In genomic region chr1:59445040-59445439, GRCh38 we compare ENCODE assay signal across 10 cellular contexts.
A peak's percentile ranks its signal among the peaks of the same experiment; 100 is the strongest.
DNase-seq lines count a peak whose midpoint lies in the region; ATAC-seq and TF ChIP-seq lines count a peak whose summit lies in the region.
"Had no signal": no experiment of that assay in that cellular context is flagged by ENCODE, and none has a peak within 500 bp of the region (broad histone marks: within the 10 kb centered on the region; RNA-seq: fewer than 3 reads in every experiment).

No MANE protein-coding gene starts in this region.

- H4K20me1 ChIP-seq in IMR-90 (ENCODE audit: insufficient read depth, low read length): no peaks in the 10 kb centered on the region

- in situ Hi-C loops in IMR-90 (cut with MboI; ENCODE audit: low sequenced_read_pairs): no loop called here

- H3K9me3 ChIP-seq in IMR-90 (ENCODE audit: control insufficient read depth, insufficient read depth, low read length): no peaks in the 10 kb centered on the region
- no peaks in the 10 kb centered on the region for H3K9me3 ChIP-seq in lower lobe of right lung
- H3K9me3 ChIP-seq in thyroid gland: no peaks in the 10 kb centered on the region
- H3K9me3 ChIP-seq: ovary had no signal

- dilution Hi-C loops in IMR-90 (cut with HindIII; ENCODE audit: low sequenced_read_pairs, unreplicated experiment): no loop called here

- no peak overlapping the region for H3K23ac ChIP-seq in IMR-90 (ENCODE audit: low read depth, low read length)

- no peak overlapping the region for H3K18ac ChIP-seq in IMR-90 (ENCODE audit: low read depth, low read length)

- TF ChIP-seq CTCF in IMR-90 (conservative IDR thresholded peaks at IDR 0.05; ENCODE audit: low read depth, low read length): no peak
- no peak for TF ChIP-seq CTCF in lower lobe of right lung (IDR thresholded peaks at IDR 0.05)
- TF ChIP-seq CTCF in thyroid gland (IDR thresholded peaks at IDR 0.05): no peak

- peak overlapping the region; percentile 38; the same call in 1 of the 2 replicates for H2BK20ac ChIP-seq in IMR-90 (ENCODE audit: low read depth, low read length)

- DNase-seq in IMR-90 (no peak), cerebellar cortex (ENCODE audit: low spot score) (peak; percentile 23), lower lobe of right lung (peak; percentile 76), thyroid gland (peak; percentile 62 to 72), NCI-H526 (lab: John Stamatoyannopoulos, UW) (no peak), NCI-H2196 (lab: John Stamatoyannopoulos, UW; ENCODE audit: unreplicated experiment) (no peak)
- DNase-seq: NCI-H2171, ovary had no signal

- no peaks in the 10 kb centered on the region for H3K79me1 ChIP-seq in IMR-90 (ENCODE audit: low read depth in 1 of 2, low read length in 2 of 2)

- no CpG with 5 or more reads among the region's 1 CpG for WGBS in IMR-90 (ENCODE audit: extremely low coverage in 2 of 2, insufficient read length in 1 of 2), 2 experiments
- WGBS in thyroid gland, 2 donors: 52 to 80% methylated on average over 1 of the region's 1 CpG

- peak overlapping the region; percentile 14; the same call in 1 of the 2 replicates for H3K4ac ChIP-seq in IMR-90 (ENCODE audit: low read depth, low read length)

- H3K56ac ChIP-seq in IMR-90 (ENCODE audit: extremely low read depth, insufficient read depth, low read length): no peak overlapping the region

- peak overlapping the region; percentile 65 for H2AFZ ChIP-seq in IMR-90 (replicated peaks; ENCODE audit: low read length, poor library complexity)

- intact Hi-C loops in IMR-90 (cut with micrococcal nuclease) (no loop called here), lower lobe of right lung (cut with DNase I) (no loop called here), thyroid gland (cut with DNase I) (no loop called here)

- H2BK15ac ChIP-seq in IMR-90 (ENCODE audit: low read depth, low read length): peak overlapping the region; percentile 77; the same call in 2 of the 3 replicates

- ATAC-seq in IMR-90 (ENCODE audit: low read depth) (peak; percentile 66), lower lobe of right lung (peak; percentile 97 to 99), GM18867 (IDR thresholded peaks at IDR 0.05; ENCODE audit: unreplicated experiment) (no peak), GM21381 (IDR thresholded peaks at IDR 0.05; ENCODE audit: unreplicated experiment) (no peak)

- BruUV-seq in IMR-90 (replicated peaks; lab: Mats Ljungman, UMichigan): no TSS peak

- no peak overlapping the region for H3K27ac ChIP-seq in IMR-90 (ENCODE audit: insufficient read depth, low read length)
- peak overlapping the region; percentile 37 for H3K27ac ChIP-seq in lower lobe of right lung
- H3K27ac ChIP-seq in thyroid gland: no peak overlapping the region
- H3K27ac ChIP-seq: ovary had no signal

- H3K27me3 ChIP-seq in IMR-90 (ENCODE audit: control insufficient read depth, insufficient read depth, low read length) (no peaks in the 10 kb centered on the region), lower lobe of right lung (ENCODE audit: low read depth) (no peaks in the 10 kb centered on the region), thyroid gland (no peaks in the 10 kb centered on the region)
- H3K27me3 ChIP-seq: ovary had no signal

- H3K4me3 ChIP-seq in IMR-90 (ENCODE audit: insufficient read depth, low read depth, low read length): no peak overlapping the region
- H3K4me3 ChIP-seq in lower lobe of right lung: no peak overlapping the region
- H3K4me3 ChIP-seq in thyroid gland (replicated peaks in 1 of 3): no peak overlapping the region
- H3K4me3 ChIP-seq: ovary had no signal

- H4K91ac ChIP-seq in IMR-90 (ENCODE audit: insufficient read depth, low read depth, low read length): no peak overlapping the region; the same call in 1 of the 2 replicates

- no peak for TF ChIP-seq RAD21 in IMR-90 (IDR thresholded peaks at IDR 0.05; ENCODE audit: low read length)

- H4K8ac ChIP-seq in IMR-90 (ENCODE audit: low read depth in 2 of 2, low read length in 2 of 2): peak overlapping the region in 1 of 2 experiments; percentile 50; a peak in 2 of 4 replicates

- peak overlapping the region; percentile 36; the same call in 1 of the 2 replicates for H2BK120ac ChIP-seq in IMR-90 (ENCODE audit: low read depth, low read length)

- H4K5ac ChIP-seq in IMR-90 (ENCODE audit: low read depth, low read length): peak overlapping the region; percentile 34; the same call in 1 of the 2 replicates

- peaks cover 8% of the 10 kb centered on the region for H3K9me1 ChIP-seq in IMR-90 (ENCODE audit: insufficient read depth, low read length)

- POLR2A ChIA-PET in IMR-90 (lab: Charles Lee; ENCODE audit: unreplicated experiment): interaction anchor here (0.5 kb wide), 1 partner anchor 624 kb away, joined by 3 read pairs; no protein-coding TSS in a partner anchor

- no peak overlapping the region for H2AK9ac ChIP-seq in IMR-90 (replicated peaks; ENCODE audit: low read depth, low read length, poor library complexity)

- no peak overlapping the region for H3K4me2 ChIP-seq in IMR-90 (ENCODE audit: low read depth, low read length)

- CTCF ChIA-PET in IMR-90 (lab: Yijun Ruan, JAX): interaction anchor here (0.5 to 0.6 kb wide), 2 partner anchors 47 to 263 kb away, joined by 3 to 4 read pairs; no protein-coding TSS in a partner anchor

- peaks cover 9% of the 10 kb centered on the region for H3K4me1 ChIP-seq in IMR-90 (ENCODE audit: control insufficient read depth, insufficient read depth, low read length)
- H3K4me1 ChIP-seq in lower lobe of right lung: peaks cover 10% of the 10 kb centered on the region
- H3K4me1 ChIP-seq in thyroid gland: peaks cover 11% of the 10 kb centered on the region in 2 donors

- H2AK5ac ChIP-seq in IMR-90 (ENCODE audit: low read depth, low read length): peak overlapping the region; percentile 73; the same call in 1 of the 2 replicates

- H3K36me3 ChIP-seq in IMR-90 (ENCODE audit: control insufficient read depth, insufficient read depth, low read length) (no peaks in the 10 kb centered on the region), lower lobe of right lung (no peaks in the 10 kb centered on the region), thyroid gland (no peaks in the 10 kb centered on the region)
- H3K36me3 ChIP-seq: ovary had no signal

- H3K9ac ChIP-seq in IMR-90 (ENCODE audit: low read depth, low read length): no peak overlapping the region

- no peak overlapping the region for H2BK5ac ChIP-seq in IMR-90 (ENCODE audit: low read depth, low read length, poor library complexity, severe bottlenecking)

- TF ChIP-seq POLR2A in IMR-90 (IDR thresholded peaks at IDR 0.05; ENCODE audit: low read depth, low read length): no peak
- TF ChIP-seq POLR2A in thyroid gland (IDR thresholded peaks at IDR 0.05): peak in 1 of 2 donors; percentile 13

- H3K14ac ChIP-seq in IMR-90 (replicated peaks; ENCODE audit: low read depth, low read length): no peak overlapping the region

TF ChIP-seq in IMR-90, 13 proteins besides CTCF, POLR2A, EP300 and RAD21:
- TF ChIP-seq SMC3 (IDR thresholded peaks at IDR 0.05; ENCODE audit: low read depth, low read length) (no peak), RCOR1 (IDR thresholded peaks at IDR 0.05; ENCODE audit: insufficient replicate concordance, low read length) (no peak), BHLHE40 (IDR thresholded peaks at IDR 0.05; ENCODE audit: low read depth, low read length) (peak; percentile 15; the same call in 1 of the 2 replicates)
TF ChIP-seq in IMR-90: peak in this region for 1.

Comparison
In these comparisons a context has a peak if more than half of its experiments do, and no peak if none do; other contexts are left out.
1. ATAC-seq: peak in IMR-90 (single experiment) and lower lobe of right lung (2 of 2); none in GM18867 (single experiment) and GM21381 (single experiment).
2. DNase-seq: peak in cerebellar cortex (single experiment), lower lobe of right lung (single experiment) and thyroid gland (2 of 2); none in IMR-90 (single experiment), NCI-H526 (0 of 2) and NCI-H2196 (single experiment).